Comparison of ENCODE assay signal across 8 cellular contexts in genomic region chr1:156103521-156103947, GRCh38. TPM values are rescaled to one million over a fixed set of nuclear protein-coding genes. Genes with fewer than 3 reads are reported as not detected.
DNase-seq lines count a peak whose midpoint lies in the region; ATAC-seq and TF ChIP-seq lines count a peak whose summit lies in the region.

No MANE protein-coding gene starts in this region.

- CTCF ChIA-PET in RWPE1 (lab: Yijun Ruan, JAX), result interaction anchor here (1.8 to 2.5 kb wide), 2 partner anchors 19 to 26 kb away, joined by 11 read pairs; no protein-coding TSS in a partner anchor

- H3K27ac ChIP-seq in RWPE1, result peak overlapping the region; percentile 98

- peak; percentile 85 for DNase-seq in AG20443 (ENCODE audit: low spot score)
- DNase-seq in RWPE1 (ENCODE audit: low spot score), result peak; percentile 79
- DNase-seq in effector CD4-positive, alpha-beta T cell, result peak; percentile 42
- DNase-seq in omental fat pad (ENCODE audit: low spot score), result peak; percentile 52
- DNase-seq in CD1c-positive myeloid dendritic cell (ENCODE audit: extremely low spot score), result no peak
- DNase-seq in C1 segment of cervical spinal cord (lab: John Stamatoyannopoulos, UW), result no peak
- no peak for DNase-seq in DMS53 (lab: John Stamatoyannopoulos, UW)
- no peak for DNase-seq in NCI-H1048 (lab: John Stamatoyannopoulos, UW)

- TF ChIP-seq CTCF in RWPE1 (conservative IDR thresholded peaks at IDR 0.05; ENCODE audit: low read depth) (no peak), omental fat pad (IDR thresholded peaks at IDR 0.05) (no peak)

- no peak for ATAC-seq in omental fat pad (ENCODE audit: low FRiP score)

- POLR2A ChIA-PET in RWPE1 (lab: Yijun Ruan, JAX; ENCODE audit: low non-redundant PET), result interaction anchor here (0.5 to 1.0 kb wide), 2 partner anchors 13 to 168 kb away, joined by 3 to 13 read pairs; no protein-coding TSS in a partner anchor

RNA-seq across cellular contexts. Expression of gene LMNA, which starts 11.0 kb away (rescaled TPM):
- 1,000 to 10,000 TPM in 1 of 4 donors, 100 to 1,000 TPM in 3; 288 to 1,820 (median 589) TPM for total RNA-seq in omental fat pad

RNA-seq across cellular contexts. Expression of gene MEX3A, which starts 21.3 kb away (rescaled TPM):
- under 1 TPM; 0.56 to 0.96 (median 0.66) TPM for total RNA-seq in omental fat pad

RNA-seq across cellular contexts. Expression of gene RAB25, which starts 42.6 kb away (rescaled TPM):
- total RNA-seq in omental fat pad, result under 1 TPM in 1 of 4 donors, not detected in 3; 0.84 TPM

RNA-seq across cellular contexts. Expression of gene LAMTOR2, which starts 49.0 kb away (rescaled TPM):
- total RNA-seq in omental fat pad, result 10 to 100 TPM; 45.8 to 74.3 (median 65.0) TPM

RNA-seq across cellular contexts. Expression of gene SEMA4A, which starts 49.9 kb away (rescaled TPM):
- total RNA-seq in omental fat pad, result 10 to 100 TPM in 3 of 4 donors, 1 to 10 TPM in 1; 4.1 to 99.1 (median 24.6) TPM

Comparison
In these comparisons a context has a peak if more than half of its experiments do, and no peak if none do; other contexts are left out.
1. DNase-seq: peak in AG20443 (single experiment), RWPE1 (single experiment), effector CD4-positive, alpha-beta T cell (single experiment) and omental fat pad (single experiment); none in CD1c-positive myeloid dendritic cell (single experiment), C1 segment of cervical spinal cord (0 of 14), DMS53 (single experiment) and NCI-H1048 (single experiment).